1 cellular context compared by ENCODE assay signal in the genomic region with DNA sequence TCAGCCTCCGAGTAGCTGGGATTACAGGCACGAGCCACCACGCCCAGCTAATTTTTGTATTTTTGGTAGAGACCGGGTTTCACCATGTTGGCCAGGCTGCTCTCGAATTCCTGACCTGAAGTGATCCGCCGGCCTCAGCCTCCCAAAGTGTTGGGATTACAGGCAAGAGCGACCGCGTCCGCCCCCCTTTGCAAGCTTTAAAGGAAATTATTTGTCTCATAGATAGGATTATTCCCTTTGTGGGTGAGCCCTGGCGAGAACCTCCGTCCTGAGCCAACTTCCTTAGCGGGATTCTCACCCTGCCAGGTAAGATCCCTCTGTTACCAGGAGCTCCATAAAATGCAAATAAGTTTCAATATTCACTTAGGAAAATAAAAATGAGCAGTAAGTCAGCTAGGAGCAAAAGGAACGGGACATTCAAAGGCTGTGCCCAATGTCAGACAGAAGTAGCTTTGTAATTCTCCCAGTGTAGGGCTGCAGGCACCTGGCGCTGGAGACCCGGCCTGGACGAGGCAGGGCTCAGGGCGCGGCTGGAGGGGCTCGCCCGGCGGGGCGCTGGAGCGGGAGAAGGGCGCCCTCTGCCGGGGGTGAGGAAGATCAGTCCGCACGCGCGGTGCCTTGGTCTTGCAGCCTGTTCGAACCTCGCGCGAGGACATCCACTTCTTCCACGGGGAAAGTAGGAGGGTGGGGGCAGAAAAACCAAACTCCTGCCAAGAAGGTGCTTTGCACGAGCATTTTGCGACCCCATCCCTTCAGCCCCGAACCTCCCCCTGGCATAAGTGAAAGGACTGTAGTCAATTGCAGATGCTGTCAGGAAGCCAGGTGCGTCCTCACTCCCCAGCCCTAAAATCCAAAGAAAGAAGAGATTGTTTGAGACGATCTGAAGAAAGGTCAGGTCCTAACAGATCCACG.
TF ChIP-seq lines count a peak whose summit lies in the region.

No MANE protein-coding gene starts in this region.

TF ChIP-seq in HepG2, 621 proteins besides CTCF, POLR2A, EP300 and RAD21 (continued from another document):
- TF ChIP-seq, protein P1, sequence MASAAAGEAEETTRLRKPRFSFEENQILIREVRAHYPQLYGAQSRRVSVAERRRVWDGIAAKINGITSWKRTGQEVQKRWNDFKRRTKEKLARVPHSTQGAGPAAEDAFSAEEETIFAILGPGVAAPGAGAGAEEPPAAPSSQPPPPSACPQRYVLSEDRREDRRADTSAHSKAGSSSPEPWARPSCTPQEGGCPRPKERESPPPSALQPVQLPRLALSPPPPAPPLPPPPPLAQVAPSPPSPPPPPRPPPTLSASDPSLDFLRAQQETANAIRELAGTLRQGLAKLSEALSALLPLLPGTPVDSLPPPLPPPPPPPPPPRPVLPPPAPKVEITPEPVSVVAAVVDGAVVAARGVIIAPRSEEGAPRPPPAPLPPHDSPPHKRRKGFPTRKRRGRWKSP (CRISPR knock-in tag; IDR thresholded peaks at IDR 0.05), result no peak
- TF ChIP-seq KDM2A (CRISPR knock-in tag; IDR thresholded peaks at IDR 0.05; ENCODE audit: borderline replicate concordance, low read depth), result peak; percentile 61; the same call in 1 of the 2 replicates
- TF ChIP-seq TEAD3 (CRISPR knock-in tag; optimal IDR thresholded peaks at IDR 0.05; ENCODE audit: borderline replicate concordance), result no peak
- TF ChIP-seq ZFP1 (CRISPR knock-in tag; IDR thresholded peaks at IDR 0.05), result no peak
- 0 out of 2 replicates have a peak, but pooled peaks have one; percentile 46 for TF ChIP-seq HOXA5 (CRISPR knock-in tag; IDR thresholded peaks at IDR 0.05)
- no peak for TF ChIP-seq ZNF382 (CRISPR knock-in tag; IDR thresholded peaks at IDR 0.05; ENCODE audit: borderline replicate concordance)
- no peak for TF ChIP-seq ZFP36 (IDR thresholded peaks at IDR 0.05; ENCODE audit: borderline replicate concordance, low read depth, low read length, partially characterized antibody)
- no peak for TF ChIP-seq ZNF468 (CRISPR knock-in tag; IDR thresholded peaks at IDR 0.05)
- no peak for TF ChIP-seq KLF9 (CRISPR knock-in tag; IDR thresholded peaks at IDR 0.05; ENCODE audit: low read depth)
- no peak for TF ChIP-seq NFYB (CRISPR knock-in tag; IDR thresholded peaks at IDR 0.05)
- TF ChIP-seq REPIN1 (CRISPR knock-in tag; IDR thresholded peaks at IDR 0.05; ENCODE audit: borderline replicate concordance, low read depth), result no peak
- no peak for TF ChIP-seq HOXA7 (CRISPR knock-in tag; IDR thresholded peaks at IDR 0.05)
- TF ChIP-seq, protein P2, sequence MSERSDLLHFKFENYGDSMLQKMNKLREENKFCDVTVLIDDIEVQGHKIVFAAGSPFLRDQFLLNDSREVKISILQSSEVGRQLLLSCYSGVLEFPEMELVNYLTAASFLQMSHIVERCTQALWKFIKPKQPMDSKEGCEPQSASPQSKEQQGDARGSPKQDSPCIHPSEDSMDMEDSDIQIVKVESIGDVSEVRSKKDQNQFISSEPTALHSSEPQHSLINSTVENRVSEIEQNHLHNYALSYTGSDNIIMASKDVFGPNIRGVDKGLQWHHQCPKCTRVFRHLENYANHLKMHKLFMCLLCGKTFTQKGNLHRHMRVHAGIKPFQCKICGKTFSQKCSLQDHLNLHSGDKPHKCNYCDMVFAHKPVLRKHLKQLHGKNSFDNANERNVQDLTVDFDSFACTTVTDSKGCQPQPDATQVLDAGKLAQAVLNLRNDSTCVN (CRISPR knock-in tag; IDR thresholded peaks at IDR 0.05; ENCODE audit: borderline replicate concordance), result no peak
- TF ChIP-seq ZNF549 (CRISPR knock-in tag; IDR thresholded peaks at IDR 0.05), result no peak
- TF ChIP-seq, protein P3, sequence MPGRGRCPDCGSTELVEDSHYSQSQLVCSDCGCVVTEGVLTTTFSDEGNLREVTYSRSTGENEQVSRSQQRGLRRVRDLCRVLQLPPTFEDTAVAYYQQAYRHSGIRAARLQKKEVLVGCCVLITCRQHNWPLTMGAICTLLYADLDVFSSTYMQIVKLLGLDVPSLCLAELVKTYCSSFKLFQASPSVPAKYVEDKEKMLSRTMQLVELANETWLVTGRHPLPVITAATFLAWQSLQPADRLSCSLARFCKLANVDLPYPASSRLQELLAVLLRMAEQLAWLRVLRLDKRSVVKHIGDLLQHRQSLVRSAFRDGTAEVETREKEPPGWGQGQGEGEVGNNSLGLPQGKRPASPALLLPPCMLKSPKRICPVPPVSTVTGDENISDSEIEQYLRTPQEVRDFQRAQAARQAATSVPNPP (CRISPR knock-in tag; IDR thresholded peaks at IDR 0.05), result no peak
- no peak for TF ChIP-seq ZNF83 (CRISPR knock-in tag; IDR thresholded peaks at IDR 0.05; ENCODE audit: borderline replicate concordance)
- TF ChIP-seq IKZF1 (IDR thresholded peaks at IDR 0.05), result no peak
- TF ChIP-seq, protein P4, sequence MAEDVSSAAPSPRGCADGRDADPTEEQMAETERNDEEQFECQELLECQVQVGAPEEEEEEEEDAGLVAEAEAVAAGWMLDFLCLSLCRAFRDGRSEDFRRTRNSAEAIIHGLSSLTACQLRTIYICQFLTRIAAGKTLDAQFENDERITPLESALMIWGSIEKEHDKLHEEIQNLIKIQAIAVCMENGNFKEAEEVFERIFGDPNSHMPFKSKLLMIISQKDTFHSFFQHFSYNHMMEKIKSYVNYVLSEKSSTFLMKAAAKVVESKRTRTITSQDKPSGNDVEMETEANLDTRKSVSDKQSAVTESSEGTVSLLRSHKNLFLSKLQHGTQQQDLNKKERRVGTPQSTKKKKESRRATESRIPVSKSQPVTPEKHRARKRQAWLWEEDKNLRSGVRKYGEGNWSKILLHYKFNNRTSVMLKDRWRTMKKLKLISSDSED (CRISPR knock-in tag; IDR thresholded peaks at IDR 0.05), result no peak
- TF ChIP-seq, protein P5, sequence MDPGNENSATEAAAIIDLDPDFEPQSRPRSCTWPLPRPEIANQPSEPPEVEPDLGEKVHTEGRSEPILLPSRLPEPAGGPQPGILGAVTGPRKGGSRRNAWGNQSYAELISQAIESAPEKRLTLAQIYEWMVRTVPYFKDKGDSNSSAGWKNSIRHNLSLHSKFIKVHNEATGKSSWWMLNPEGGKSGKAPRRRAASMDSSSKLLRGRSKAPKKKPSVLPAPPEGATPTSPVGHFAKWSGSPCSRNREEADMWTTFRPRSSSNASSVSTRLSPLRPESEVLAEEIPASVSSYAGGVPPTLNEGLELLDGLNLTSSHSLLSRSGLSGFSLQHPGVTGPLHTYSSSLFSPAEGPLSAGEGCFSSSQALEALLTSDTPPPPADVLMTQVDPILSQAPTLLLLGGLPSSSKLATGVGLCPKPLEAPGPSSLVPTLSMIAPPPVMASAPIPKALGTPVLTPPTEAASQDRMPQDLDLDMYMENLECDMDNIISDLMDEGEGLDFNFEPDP (CRISPR knock-in tag; conservative IDR thresholded peaks at IDR 0.05), result no peak
- TF ChIP-seq CBX2 (IDR thresholded peaks at IDR 0.05; ENCODE audit: low read depth, low read length), result no peak
- TF ChIP-seq CBX2 (CRISPR knock-in tag; IDR thresholded peaks at IDR 0.05; ENCODE audit: low read depth), result no peak
- no peak for TF ChIP-seq MAF1 (CRISPR knock-in tag; IDR thresholded peaks at IDR 0.05; ENCODE audit: borderline replicate concordance)
- no peak for TF ChIP-seq SP140L (CRISPR knock-in tag; IDR thresholded peaks at IDR 0.05; ENCODE audit: borderline replicate concordance)
- TF ChIP-seq ZNF235 (CRISPR knock-in tag; IDR thresholded peaks at IDR 0.05; ENCODE audit: borderline replicate concordance), result no peak
- TF ChIP-seq, protein P6, sequence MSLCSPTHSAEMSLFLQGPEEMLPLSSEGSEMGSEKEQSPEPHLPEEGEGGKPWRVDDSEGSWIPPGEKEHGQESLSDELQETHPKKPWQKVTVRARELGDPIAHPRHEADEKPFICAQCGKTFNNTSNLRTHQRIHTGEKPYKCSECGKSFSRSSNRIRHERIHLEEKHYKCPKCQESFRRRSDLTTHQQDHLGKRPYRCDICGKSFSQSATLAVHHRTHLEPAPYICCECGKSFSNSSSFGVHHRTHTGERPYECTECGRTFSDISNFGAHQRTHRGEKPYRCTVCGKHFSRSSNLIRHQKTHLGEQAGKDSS (CRISPR knock-in tag; IDR thresholded peaks at IDR 0.05; ENCODE audit: borderline replicate concordance, low read depth), result no peak; the same call in 1 of the 2 replicates
- TF ChIP-seq, protein P7, sequence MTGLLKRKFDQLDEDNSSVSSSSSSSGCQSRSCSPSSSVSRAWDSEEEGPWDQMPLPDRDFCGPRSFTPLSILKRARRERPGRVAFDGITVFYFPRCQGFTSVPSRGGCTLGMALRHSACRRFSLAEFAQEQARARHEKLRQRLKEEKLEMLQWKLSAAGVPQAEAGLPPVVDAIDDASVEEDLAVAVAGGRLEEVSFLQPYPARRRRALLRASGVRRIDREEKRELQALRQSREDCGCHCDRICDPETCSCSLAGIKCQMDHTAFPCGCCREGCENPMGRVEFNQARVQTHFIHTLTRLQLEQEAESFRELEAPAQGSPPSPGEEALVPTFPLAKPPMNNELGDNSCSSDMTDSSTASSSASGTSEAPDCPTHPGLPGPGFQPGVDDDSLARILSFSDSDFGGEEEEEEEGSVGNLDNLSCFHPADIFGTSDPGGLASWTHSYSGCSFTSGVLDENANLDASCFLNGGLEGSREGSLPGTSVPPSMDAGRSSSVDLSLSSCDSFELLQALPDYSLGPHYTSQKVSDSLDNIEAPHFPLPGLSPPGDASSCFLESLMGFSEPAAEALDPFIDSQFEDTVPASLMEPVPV (CRISPR knock-in tag; IDR thresholded peaks at IDR 0.05), result no peak
- no peak for TF ChIP-seq SCMH1 (CRISPR knock-in tag; IDR thresholded peaks at IDR 0.05; ENCODE audit: borderline replicate concordance)
- no peak for TF ChIP-seq SSRP1 (CRISPR knock-in tag; IDR thresholded peaks at IDR 0.05)
- no peak for TF ChIP-seq PCBP1 (IDR thresholded peaks at IDR 0.05; ENCODE audit: borderline replicate concordance, low read depth, low read length)
- TF ChIP-seq PAWR (CRISPR knock-in tag; IDR thresholded peaks at IDR 0.05; ENCODE audit: borderline replicate concordance), result no peak
- no peak for TF ChIP-seq NR1H2 (CRISPR knock-in tag; IDR thresholded peaks at IDR 0.05; ENCODE audit: borderline replicate concordance, low read depth)
- TF ChIP-seq, protein P8, sequence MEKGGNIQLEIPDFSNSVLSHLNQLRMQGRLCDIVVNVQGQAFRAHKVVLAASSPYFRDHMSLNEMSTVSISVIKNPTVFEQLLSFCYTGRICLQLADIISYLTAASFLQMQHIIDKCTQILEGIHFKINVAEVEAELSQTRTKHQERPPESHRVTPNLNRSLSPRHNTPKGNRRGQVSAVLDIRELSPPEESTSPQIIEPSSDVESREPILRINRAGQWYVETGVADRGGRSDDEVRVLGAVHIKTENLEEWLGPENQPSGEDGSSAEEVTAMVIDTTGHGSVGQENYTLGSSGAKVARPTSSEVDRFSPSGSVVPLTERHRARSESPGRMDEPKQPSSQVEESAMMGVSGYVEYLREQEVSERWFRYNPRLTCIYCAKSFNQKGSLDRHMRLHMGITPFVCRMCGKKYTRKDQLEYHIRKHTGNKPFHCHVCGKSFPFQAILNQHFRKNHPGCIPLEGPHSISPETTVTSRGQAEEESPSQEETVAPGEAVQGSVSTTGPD (CRISPR knock-in tag; IDR thresholded peaks at IDR 0.05), result no peak
- TF ChIP-seq, protein P9, sequence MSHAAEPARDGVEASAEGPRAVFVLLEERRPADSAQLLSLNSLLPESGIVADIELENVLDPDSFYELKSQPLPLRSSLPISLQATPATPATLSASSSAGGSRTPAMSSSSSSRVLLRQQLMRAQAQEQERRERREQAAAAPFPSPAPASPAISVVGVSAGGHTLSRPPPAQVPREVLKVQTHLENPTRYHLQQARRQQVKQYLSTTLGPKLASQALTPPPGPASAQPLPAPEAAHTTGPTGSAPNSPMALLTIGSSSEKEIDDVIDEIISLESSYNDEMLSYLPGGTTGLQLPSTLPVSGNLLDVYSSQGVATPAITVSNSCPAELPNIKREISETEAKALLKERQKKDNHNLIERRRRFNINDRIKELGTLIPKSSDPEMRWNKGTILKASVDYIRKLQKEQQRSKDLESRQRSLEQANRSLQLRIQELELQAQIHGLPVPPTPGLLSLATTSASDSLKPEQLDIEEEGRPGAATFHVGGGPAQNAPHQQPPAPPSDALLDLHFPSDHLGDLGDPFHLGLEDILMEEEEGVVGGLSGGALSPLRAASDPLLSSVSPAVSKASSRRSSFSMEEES (CRISPR knock-in tag; IDR thresholded peaks at IDR 0.05), result no peak
- no peak for TF ChIP-seq ZNF225 (CRISPR knock-in tag; IDR thresholded peaks at IDR 0.05)
- TF ChIP-seq YY1 (IDR thresholded peaks at IDR 0.05; ENCODE audit: insufficient read depth, insufficient replicate concordance, low read depth, low read length), result peak; percentile 51
- TF ChIP-seq ATF7-NPFF (CRISPR knock-in tag; IDR thresholded peaks at IDR 0.05; ENCODE audit: low read depth), result no peak
